ENCODE assay signal across 26 cellular contexts in genomic region chr2:10101491-10101890, GRCh38. TPM values are rescaled to one million over a fixed set of nuclear protein-coding genes. Genes with fewer than 3 reads are reported as not detected.
DNase-seq lines count a peak whose midpoint lies in the region; FAIRE-seq and TF ChIP-seq lines count a peak whose summit lies in the region.
"Had no signal": no experiment of that assay in that cellular context is flagged by ENCODE, and none has a peak within 500 bp of the region (broad histone marks: within the 10 kb centered on the region; RNA-seq: fewer than 3 reads in every experiment).

No MANE protein-coding gene starts in this region.

- H3K23ac ChIP-seq in H9 (ENCODE audit: insufficient read length, low read depth, low read length) = no peak overlapping the region

- H4K5ac ChIP-seq in H9 (ENCODE audit: insufficient read length, low read depth, low read length) = no peak overlapping the region

- TF ChIP-seq POLR2A in GM12891 (IDR thresholded peaks at IDR 0.05; ENCODE audit: low read depth, low read length) = no peak

- no peak overlapping the region for H2AK5ac ChIP-seq in H9 (ENCODE audit: insufficient read length, low read length)

- H3K4ac ChIP-seq in H9 (ENCODE audit: low read depth, low read length) = no peak overlapping the region

- H3K9me3 ChIP-seq in H9 (ENCODE audit: control insufficient read depth, low read depth, low read length) (no peaks in the 10 kb centered on the region), OCI-LY3 (ENCODE audit: insufficient read depth, low read length) (no peaks in the 10 kb centered on the region)
- H3K9me3 ChIP-seq: SJSA1 had no signal

- no peaks in the 10 kb centered on the region for H3K23me2 ChIP-seq in H9 (ENCODE audit: insufficient read length, low read depth, low read length, poor library complexity, severe bottlenecking)

- no peak overlapping the region for H4K8ac ChIP-seq in H9 (replicated peaks; ENCODE audit: insufficient read length, low read depth, low read length)

- peaks cover 1% of the 10 kb centered on the region; the same call in 1 of the 2 replicates for H3K27me3 Mint-ChIP-seq in H9 (ENCODE audit: low read depth)
- H3K27me3 Mint-ChIP-seq in nephron (ENCODE audit: low read depth) = peaks cover 6% of the 10 kb centered on the region

- H2AFZ ChIP-seq in H9 (ENCODE audit: low read length) (no peak overlapping the region), OCI-LY3 (ENCODE audit: low read depth, low read length) (peak overlapping the region; percentile 48; the same call in 1 of the 2 replicates)
- H2AFZ ChIP-seq: GM23338 had no signal

- TF ChIP-seq CTCF in H9 (conservative IDR thresholded peaks at IDR 0.05) (no peak), OCI-LY3 (IDR thresholded peaks at IDR 0.05; ENCODE audit: low read depth, low read length) (no peak), nephron (IDR thresholded peaks at IDR 0.05; ENCODE audit: unreplicated experiment in 3 of 3) (no peak)

- H3K27ac Mint-ChIP-seq in H9 (no peak overlapping the region), nephron (peak overlapping the region in 2 of 3 experiments; percentile 40 to 73)
- H3K27ac Mint-ChIP-seq: CD8-positive, alpha-beta memory T cell; GM23338 had no signal

- WGBS in H9 (ENCODE audit: extremely low coverage, insufficient read length, low lambda C conversion rate) = no CpG with 5 or more reads among the region's 7 CpGs

- no peak overlapping the region for H3K18ac ChIP-seq in H9 (ENCODE audit: insufficient read length, low read depth, low read length)

- DNase-seq in GM12891 (ENCODE audit: insufficient read length, low spot score) (no peak), H9 (no peak), cerebellum (ENCODE audit: low spot score) (no peak), glomerular visceral epithelial cell (ENCODE audit: extremely low spot score) (no peak), T-helper 9 cell (no peak)
- no peak for DNase-seq in stimulated activated CD4-positive, alpha-beta T cell treated with anti-CD3 and anti-CD28 coated beads, Interleukin-12 subunit alpha, Interleukin-12 subunit beta, amount 100 ng/mL, for 4 hours
- DNase-seq: Calu3; CD8-positive, alpha-beta memory T cell; DMS153; KBM-7; MM.1S; NCI-H1092 treated with DMSO at 0.1 percent for 48 hours; NCI-H2029 treated with DMSO at 0.1 percent for 48 hours; NCI-H226; NCI-H510A treated with DMSO at 0.1 percent for 48 hours; NCI-H748 treated with DMSO at 0.1 percent for 48 hours had no signal

- H3K9ac ChIP-seq in H9 (ENCODE audit: extremely low read depth, insufficient read length, low read length) = no peak overlapping the region
- peak overlapping the region; percentile 35; the same call in 1 of the 2 replicates for H3K9ac ChIP-seq in OCI-LY3 (ENCODE audit: low read length)

- H2BK12ac ChIP-seq in H9 (ENCODE audit: insufficient read length, low read depth, low read length) = no peak overlapping the region

- H3K4me1 Mint-ChIP-seq in H9 (peaks cover 7 to 12% of the 10 kb centered on the region in 2 experiments), nephron (peaks cover 20% of the 10 kb centered on the region)
- H3K4me1 Mint-ChIP-seq: CD8-positive, alpha-beta memory T cell had no signal

- no peak overlapping the region for H3K4me2 ChIP-seq in H9 (ENCODE audit: insufficient read depth, insufficient read length, low read length)
- peak overlapping the region; percentile 73 for H3K4me2 ChIP-seq in OCI-LY3 (ENCODE audit: low read length)
- H3K4me2 ChIP-seq: GM23338 had no signal

- H2BK120ac ChIP-seq in H9 (ENCODE audit: low read depth, low read length, poor library complexity, severe bottlenecking) = no peak overlapping the region

- no peaks in the 10 kb centered on the region for H3K27me3 ChIP-seq in H9 (ENCODE audit: insufficient read depth, low read length)
- no peaks in the 10 kb centered on the region; the same call in 1 of the 2 replicates for H3K27me3 ChIP-seq in OCI-LY3 (ENCODE audit: low read depth, low read length)
- H3K27me3 ChIP-seq: SJSA1 had no signal

- H2BK5ac ChIP-seq in H9 (ENCODE audit: insufficient read length, low read length) = no peak overlapping the region

- H3K56ac ChIP-seq in H9 (ENCODE audit: insufficient read length, low read depth, low read length) = no peak overlapping the region

- FAIRE-seq in GM12891 (lab: Jason Lieb, UNC) = no peak
- FAIRE-seq: A204.1, G401.6, HepG2 had no signal

- peak overlapping the region; percentile 49; the same call in 1 of the 2 replicates for H3K14ac ChIP-seq in H9 (ENCODE audit: insufficient read depth, low read length)

- H3K36me3 ChIP-seq in OCI-LY3 (replicated peaks; ENCODE audit: low read depth, low read length) = no peaks in the 10 kb centered on the region
- H3K36me3 ChIP-seq: SJSA1 had no signal

- H3K36me3 Mint-ChIP-seq in H9 (ENCODE audit: insufficient read depth in 1 of 3, low read depth in 3 of 3) = peaks cover 0 to 2% (median 2%) of the 10 kb centered on the region in 3 experiments; a peak in 3 of 7 replicates
- no peaks in the 10 kb centered on the region for H3K36me3 Mint-ChIP-seq in nephron (ENCODE audit: low read depth)

- H3K27ac ChIP-seq in H9 (ENCODE audit: insufficient read length, low read depth, low read length) (no peak overlapping the region), OCI-LY3 (ENCODE audit: low read length) (no peak overlapping the region)
- H3K27ac ChIP-seq: C4-2B, HL-60, SJSA1 had no signal

- H4K20me1 ChIP-seq in H9 (ENCODE audit: control insufficient read depth, insufficient read depth, insufficient read length) (no peaks in the 10 kb centered on the region), OCI-LY3 (ENCODE audit: insufficient read depth, low read length) (no peaks in the 10 kb centered on the region)

- H4K91ac ChIP-seq in H9 (ENCODE audit: insufficient read length, low read depth, low read length) = no peak overlapping the region

- no peak overlapping the region for H3K4me3 Mint-ChIP-seq in H9
- H3K4me3 Mint-ChIP-seq in nephron = no peak overlapping the region
- H3K4me3 Mint-ChIP-seq: CD8-positive, alpha-beta memory T cell; GM23338 had no signal

- H2BK20ac ChIP-seq in H9 (ENCODE audit: low read depth, low read length, poor library complexity, severe bottlenecking) = no peak overlapping the region

- H3K4me3 ChIP-seq in OCI-LY3 (ENCODE audit: low read length) = peak overlapping the region; percentile 53
- H3K4me3 ChIP-seq: GM23338, SJSA1 had no signal

- no peak overlapping the region for H2BK15ac ChIP-seq in H9 (ENCODE audit: low read depth, low read length)

- H3K79me1 ChIP-seq in H9 (ENCODE audit: insufficient read depth, low read depth, low read length, poor library complexity, severe bottlenecking) = no peaks in the 10 kb centered on the region

- H3K79me2 ChIP-seq in H9 (ENCODE audit: insufficient read depth, low read length) (no peaks in the 10 kb centered on the region), OCI-LY3 (ENCODE audit: low read length) (no peaks in the 10 kb centered on the region)

- H3K4me1 ChIP-seq in H9 (ENCODE audit: insufficient read depth, low read length) = no peaks in the 10 kb centered on the region
- H3K4me1 ChIP-seq in OCI-LY3 (ENCODE audit: low read length) = peaks cover 13% of the 10 kb centered on the region

- no peak overlapping the region for H3T11ph ChIP-seq in H9 (ENCODE audit: low read length)

- H3K9me3 Mint-ChIP-seq in H9 (peaks cover 2 to 7% of the 10 kb centered on the region in 2 experiments; a peak in 4 of 5 replicates), nephron (no peaks in the 10 kb centered on the region)

TF ChIP-seq in GM12891, 5 proteins besides CTCF, POLR2A, EP300 and RAD21:
- TF ChIP-seq PAX5 (IDR thresholded peaks at IDR 0.05; ENCODE audit: insufficient read depth, low read length, severe bottlenecking) (no peak), SPI1 (IDR thresholded peaks at IDR 0.05; ENCODE audit: low read depth, low read length) (peak; percentile 87)

RNA-seq across cellular contexts. Expression of gene RRM2, which starts 21.0 kb away (rescaled TPM):
- polyA plus RNA-seq in GM12891 (2012; ENCODE audit: low read depth, missing spikeins) = 114 TPM
- 163 and 176 TPM in 2 replicates for total RNA-seq in H9 (2021)
- 18.6 TPM for total RNA-seq in cerebellum

RNA-seq across cellular contexts. Expression of gene CYS1, which starts 21.3 kb away (rescaled TPM):
- 2.9 TPM for polyA plus RNA-seq in GM12891 (2012; ENCODE audit: low read depth, missing spikeins)
- 0.07 and 0.35 TPM in 2 replicates for total RNA-seq in H9 (2021)
- 0.45 TPM for total RNA-seq in cerebellum
- total RNA-seq: HepG2, HT-29 had no signal

RNA-seq across cellular contexts. Expression of gene KLF11, which starts 58.1 kb away (rescaled TPM):
- polyA plus RNA-seq in GM12891 (2012; ENCODE audit: low read depth, missing spikeins) = 0.24 TPM
- 15.5 and 18.1 TPM in 2 replicates for total RNA-seq in H9 (2021)
- 10.7 TPM for total RNA-seq in cerebellum

Comparison
In these comparisons a context has a peak if more than half of its experiments do, and no peak if none do; other contexts are left out.
1. H3K27ac Mint-ChIP-seq: peak in nephron (2 of 3); none in H9 (0 of 3).